ENCODE assay signal across 8 cellular contexts in genomic region chr14:75280831-75281690, GRCh38. TPM values are rescaled to one million over a fixed set of nuclear protein-coding genes. Genes with fewer than 3 reads are reported as not detected.
DNase-seq lines count a peak whose midpoint lies in the region; ATAC-seq and TF ChIP-seq lines count a peak whose summit lies in the region.

No MANE protein-coding gene starts in this region.

- no peak for ATAC-seq in natural killer cell treated with Interleukin-12 subunit alpha and Interleukin-12 subunit beta and Interleukin-15 and Interleukin-18, amount 100 ng/mL, for 72 hours
- no peak for ATAC-seq in GM21526 (IDR thresholded peaks at IDR 0.05; ENCODE audit: low FRiP score, unreplicated experiment)
- no peak for ATAC-seq in sciatic nerve
- ATAC-seq in HG03342 (IDR thresholded peaks at IDR 0.05; ENCODE audit: unreplicated experiment): no peak

- DNase-seq in CD1c-positive myeloid dendritic cell (ENCODE audit: extremely low spot score): peak; percentile 69
- DNase-seq in SW480 (ENCODE audit: low spot score): peak; percentile 42
- no peak for DNase-seq in endothelial cell (ENCODE audit: low spot score)
- DNase-seq in natural killer cell treated with Interleukin-12 subunit alpha and Interleukin-12 subunit beta and Interleukin-15 and Interleukin-18, amount 100 ng/mL, for 72 hours (ENCODE audit: low spot score): no peak
- DNase-seq in SHP77 treated with DMSO at 0.1 percent for 48 hours (lab: John Stamatoyannopoulos, UW): no peak
- DNase-seq in sciatic nerve (ENCODE audit: low spot score): no peak

- intact Hi-C loops in sciatic nerve (cut with DNase I): no loop called here

- peaks cover 6% of the 10 kb centered on the region for H3K36me3 Mint-ChIP-seq in endothelial cell (ENCODE audit: low read depth, unreplicated experiment)
- H3K36me3 Mint-ChIP-seq in natural killer cell treated with Interleukin-12 subunit alpha and Interleukin-12 subunit beta and Interleukin-15 and Interleukin-18, amount 100 ng/mL, for 72 hours: peaks cover 6% of the 10 kb centered on the region

- peaks cover 38% of the 10 kb centered on the region for H3K27me3 Mint-ChIP-seq in endothelial cell (ENCODE audit: unreplicated experiment)
- peaks cover 9 to 12% of the 10 kb centered on the region in 2 donors for H3K27me3 Mint-ChIP-seq in natural killer cell treated with Interleukin-12 subunit alpha and Interleukin-12 subunit beta and Interleukin-15 and Interleukin-18, amount 100 ng/mL, for 72 hours

- H3K27ac Mint-ChIP-seq in endothelial cell (ENCODE audit: unreplicated experiment): peak overlapping the region; percentile 70
- H3K27ac Mint-ChIP-seq in natural killer cell treated with Interleukin-12 subunit alpha and Interleukin-12 subunit beta and Interleukin-15 and Interleukin-18, amount 100 ng/mL, for 72 hours: peak overlapping the region; percentile 25 to 38

- peaks cover 16% of the 10 kb centered on the region for H3K4me1 Mint-ChIP-seq in endothelial cell (ENCODE audit: unreplicated experiment)
- peaks cover 28 to 34% of the 10 kb centered on the region in 2 donors for H3K4me1 Mint-ChIP-seq in natural killer cell treated with Interleukin-12 subunit alpha and Interleukin-12 subunit beta and Interleukin-15 and Interleukin-18, amount 100 ng/mL, for 72 hours (ENCODE audit: low read depth in 2 of 2)

- H3K9me3 Mint-ChIP-seq in endothelial cell (ENCODE audit: unreplicated experiment): no peaks in the 10 kb centered on the region
- no peaks in the 10 kb centered on the region for H3K9me3 Mint-ChIP-seq in natural killer cell treated with Interleukin-12 subunit alpha and Interleukin-12 subunit beta and Interleukin-15 and Interleukin-18, amount 100 ng/mL, for 72 hours

- peak overlapping the region; percentile 87 for H3K4me3 Mint-ChIP-seq in endothelial cell (ENCODE audit: unreplicated experiment)
- H3K4me3 Mint-ChIP-seq in natural killer cell treated with Interleukin-12 subunit alpha and Interleukin-12 subunit beta and Interleukin-15 and Interleukin-18, amount 100 ng/mL, for 72 hours: peak overlapping the region; percentile 88

- no peak for TF ChIP-seq CTCF in endothelial cell (IDR thresholded peaks at IDR 0.05; ENCODE audit: unreplicated experiment)

RNA-seq across cellular contexts. Expression of gene FOS, which starts 2.4 kb away (rescaled TPM):
- 41.5 TPM for total RNA-seq in endothelial cell (ENCODE audit: unreplicated experiment)
- total RNA-seq in natural killer cell treated with Interleukin-12 subunit alpha and Interleukin-12 subunit beta and Interleukin-15 and Interleukin-18, amount 100 ng/mL, for 72 hours: 10 to 100 TPM; 25.3 to 35.2 TPM
- total RNA-seq in sciatic nerve: 209 TPM

Comparison
In these comparisons a context has a peak if more than half of its experiments do, and no peak if none do; other contexts are left out.
1. DNase-seq: peak in CD1c-positive myeloid dendritic cell (single experiment) and SW480 (single experiment); none in endothelial cell (single experiment), natural killer cell treated with Interleukin-12 subunit alpha and Interleukin-12 subunit beta and Interleukin-15 and Interleukin-18, amount 100 ng/mL, for 72 hours (single experiment), SHP77 treated with DMSO at 0.1 percent for 48 hours (single experiment) and sciatic nerve (single experiment).